Comparison of ENCODE assay signal across 22 cellular contexts in the genomic region with DNA sequence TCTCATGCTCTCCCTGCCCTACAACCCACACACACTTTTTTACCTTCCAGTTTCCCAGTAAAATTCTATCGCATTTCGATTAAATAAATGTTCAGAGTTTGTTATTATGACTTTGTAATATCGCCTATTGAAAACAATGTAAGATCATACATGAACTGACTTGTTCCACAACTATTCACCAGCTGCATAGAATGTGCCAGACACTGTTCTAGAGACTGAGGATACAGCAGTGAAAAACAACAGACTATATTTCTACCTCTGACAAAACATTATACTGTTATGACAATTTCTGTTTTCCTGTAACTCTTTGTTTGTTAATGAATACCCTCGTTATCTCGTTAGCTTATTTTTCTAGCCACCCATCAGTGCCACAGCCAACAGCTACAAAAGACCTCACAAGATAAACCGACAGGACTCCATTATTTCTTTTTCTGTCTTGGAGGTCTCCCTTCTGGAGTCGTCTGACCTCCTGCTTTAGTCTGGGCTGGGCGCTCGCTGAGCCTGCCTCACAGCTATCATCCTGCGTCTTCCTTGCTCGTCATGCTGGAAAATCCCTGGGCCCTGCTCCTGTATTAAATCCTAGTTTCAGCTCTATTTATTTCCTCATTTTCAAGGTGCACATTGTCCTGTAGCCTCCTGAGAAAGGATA.
A peak's percentile ranks its signal among the peaks of the same experiment; 100 is the strongest.
DNase-seq lines count a peak whose midpoint lies in the region; TF ChIP-seq lines count a peak whose summit lies in the region.
"Had no signal": no experiment of that assay in that cellular context is flagged by ENCODE, and none has a peak within 500 bp of the region (broad histone marks: within the 10 kb centered on the region; RNA-seq: fewer than 3 reads in every experiment).

No MANE protein-coding gene starts in this region.

- H3K9me3 ChIP-seq in mammary epithelial cell (replicated peaks; ENCODE audit: insufficient read depth, low read length): peaks cover 2% of the 10 kb centered on the region
- H3K9me3 ChIP-seq: BE2C, HAP-1 had no signal

- BruUV-seq in mammary epithelial cell (replicated peaks; lab: Mats Ljungman, UMichigan): no TSS peak
- BruUV-seq in MCF 10A (replicated peaks; lab: Mats Ljungman, UMichigan): no TSS peak

- POLR2A ChIA-PET in MCF 10A (lab: Yijun Ruan, JAX): no interaction called here

- H3K4me1 Mint-ChIP-seq in MCF 10A (ENCODE audit: insufficient read depth, unreplicated experiment): no peaks in the 10 kb centered on the region
- peaks cover 38% of the 10 kb centered on the region for H3K4me1 Mint-ChIP-seq in nephron progenitor cell
- H3K4me1 Mint-ChIP-seq in type B pancreatic cell (ENCODE audit: unreplicated experiment): peaks cover 24% of the 10 kb centered on the region
- H3K4me1 Mint-ChIP-seq: CD4-positive, CD25-positive, alpha-beta regulatory T cell had no signal

- H3K9ac ChIP-seq in mammary epithelial cell (ENCODE audit: insufficient read depth, low read length): no peak overlapping the region

- H3K27ac Mint-ChIP-seq in MCF 10A (ENCODE audit: low read depth, unreplicated experiment): no peak overlapping the region
- peak overlapping the region; percentile 44 for H3K27ac Mint-ChIP-seq in nephron progenitor cell
- H3K27ac Mint-ChIP-seq in type B pancreatic cell: peak overlapping the region; percentile 0
- H3K27ac Mint-ChIP-seq: CD4-positive, CD25-positive, alpha-beta regulatory T cell had no signal

- H4K20me1 ChIP-seq in mammary epithelial cell (ENCODE audit: insufficient read depth, low read length): no peaks in the 10 kb centered on the region

- no peak overlapping the region for H3K4me3 ChIP-seq in mammary epithelial cell (replicated peaks in 1 of 3; ENCODE audit: insufficient read depth in 1 of 3, low read depth in 2 of 3, low read length in 3 of 3)
- H3K4me3 ChIP-seq in fibroblast of villous mesenchyme (ENCODE audit: low read depth, low read length): no peak overlapping the region
- H3K4me3 ChIP-seq: HAP-1 had no signal

- no peaks in the 10 kb centered on the region for H3K27me3 ChIP-seq in mammary epithelial cell (ENCODE audit: insufficient read depth, low read length)
- H3K27me3 ChIP-seq: BE2C had no signal

- H3K36me3 Mint-ChIP-seq in MCF 10A (ENCODE audit: insufficient read depth, unreplicated experiment) (no peaks in the 10 kb centered on the region), nephron progenitor cell (ENCODE audit: low read depth) (no peaks in the 10 kb centered on the region), type B pancreatic cell (no peaks in the 10 kb centered on the region)
- H3K36me3 Mint-ChIP-seq: CD4-positive, CD25-positive, alpha-beta regulatory T cell had no signal

- in situ Hi-C loops in mammary epithelial cell (cut with MboI; ENCODE audit: low sequenced_read_pairs in 2 of 2): no loop called here

- H3K27me3 Mint-ChIP-seq in MCF 10A (ENCODE audit: insufficient read depth, unreplicated experiment) (peaks cover 27% of the 10 kb centered on the region), nephron progenitor cell (ENCODE audit: low read depth, poor library complexity) (no peaks in the 10 kb centered on the region), type B pancreatic cell (no peaks in the 10 kb centered on the region)
- H3K27me3 Mint-ChIP-seq: CD4-positive, CD25-positive, alpha-beta regulatory T cell had no signal

- no peak overlapping the region for H3K4me2 ChIP-seq in mammary epithelial cell (ENCODE audit: insufficient read depth, low read depth, low read length)

- H3K9me3 Mint-ChIP-seq in MCF 10A (ENCODE audit: unreplicated experiment) (no peaks in the 10 kb centered on the region), nephron progenitor cell (no peaks in the 10 kb centered on the region), type B pancreatic cell (no peaks in the 10 kb centered on the region)

- TF ChIP-seq CTCF in mammary epithelial cell (conservative IDR thresholded peaks at IDR 0.05 in 1 of 2, IDR thresholded peaks at IDR 0.05 in 1 of 2; ENCODE audit: extremely low read depth in 1 of 2, insufficient read depth in 1 of 2, low read depth in 1 of 2, low read length in 2 of 2) (no peak), MCF 10A (IDR thresholded peaks at IDR 0.05; ENCODE audit: unreplicated experiment) (no peak), fibroblast of villous mesenchyme (IDR thresholded peaks at IDR 0.05; ENCODE audit: insufficient read depth, low read depth, low read length) (no peak), nephron progenitor cell (IDR thresholded peaks at IDR 0.05) (no peak), type B pancreatic cell (conservative IDR thresholded peaks at IDR 0.05) (no peak)

- no peak overlapping the region for H3K4me3 Mint-ChIP-seq in MCF 10A (ENCODE audit: unreplicated experiment)
- no peak overlapping the region for H3K4me3 Mint-ChIP-seq in nephron progenitor cell
- no peak overlapping the region for H3K4me3 Mint-ChIP-seq in type B pancreatic cell
- H3K4me3 Mint-ChIP-seq: CD4-positive, CD25-positive, alpha-beta regulatory T cell had no signal

- H3K79me2 ChIP-seq in mammary epithelial cell (ENCODE audit: insufficient read depth, low read length): no peaks in the 10 kb centered on the region

- H3K27ac ChIP-seq in mammary epithelial cell (ENCODE audit: insufficient read depth, low read depth, low read length): no peak overlapping the region

- intact Hi-C loops in mammary epithelial cell (cut with micrococcal nuclease) (no loop called here), MCF 10A (cut with micrococcal nuclease) (no loop called here)

- no peaks in the 10 kb centered on the region for H3K4me1 ChIP-seq in mammary epithelial cell (ENCODE audit: insufficient read depth, low read length)
- H3K4me1 ChIP-seq: BE2C, HAP-1 had no signal

- H2AFZ ChIP-seq in mammary epithelial cell (ENCODE audit: low read depth, low read length): peak overlapping the region; percentile 20

- no peaks in the 10 kb centered on the region for H3K36me3 ChIP-seq in mammary epithelial cell (ENCODE audit: insufficient read depth, low read length)
- H3K36me3 ChIP-seq: BE2C, HAP-1 had no signal

- dilution Hi-C loops in mammary epithelial cell (cut with HindIII; ENCODE audit: low sequenced_read_pairs): no loop called here

- CTCF ChIA-PET in mammary epithelial cell (lab: Charles Lee; ENCODE audit: low non-redundant PET): interaction anchor here (0.6 kb wide), 1 partner anchor 823 kb away, joined by 5 read pairs; no protein-coding TSS in a partner anchor
- CTCF ChIA-PET in MCF 10A (lab: Yijun Ruan, JAX): interaction anchor here (0.6 to 1.2 kb wide), 2 partner anchors 55 to 776 kb away, joined by 3 to 5 read pairs; no protein-coding TSS in a partner anchor

- 33% methylated on average over 11 of the region's 11 CpGs for WGBS in mammary epithelial cell (ENCODE audit: low coverage, missing lambda C conversion rate)

- DNase-seq in mammary epithelial cell: no peak
- DNase-seq in MCF 10A (ENCODE audit: unreplicated experiment): no peak
- peak; percentile 23 for DNase-seq in fibroblast of villous mesenchyme (ENCODE audit: low read depth)
- DNase-seq in nephron progenitor cell: no peak
- no peak for DNase-seq in type B pancreatic cell (ENCODE audit: extremely low spot score, unreplicated experiment)
- no peak for DNase-seq in NCI-H526 treated with DMSO at 0.1 percent for 48 hours (lab: John Stamatoyannopoulos, UW)
- no peak for DNase-seq in Ammon's horn (ENCODE audit: low spot score)
- DNase-seq in SHP77 treated with DMSO at 0.1 percent for 48 hours (lab: John Stamatoyannopoulos, UW): no peak
- DNase-seq: 8988T; BE2C; CD4-positive, CD25-positive, alpha-beta regulatory T cell; COR-L47; DMS 273 treated with DMSO at 0.1 percent for 48 hours; GDM1; IMR-90; NCI-H1048; NCI-H1436; NCI-H2029 treated with DMSO at 0.1 percent for 48 hours; NCI-H2171; NCI-H446; Right ventricle myocardium superior had no signal
